In genomic region chr5:14250094-14250777, GRCh38 we compare ENCODE assay signal across 8 cellular contexts.
A peak's percentile ranks its signal among the peaks of the same experiment; 100 is the strongest.
DNase-seq lines count a peak whose midpoint lies in the region; ATAC-seq, FAIRE-seq and TF ChIP-seq lines count a peak whose summit lies in the region.

No MANE protein-coding gene starts in this region.

- H3K36me3 ChIP-seq in GM12878 (ENCODE audit: control insufficient read depth in 2 of 2, insufficient read depth in 2 of 2, low read length in 1 of 2) = peaks cover 6% of the 10 kb centered on the region in 2 experiments; a peak in 3 of 4 replicates
- no peaks in the 10 kb centered on the region for H3K36me3 ChIP-seq in stomach

- FAIRE-seq in GM12892 (lab: Jason Lieb, UNC) = peak; percentile 67
- no peak for FAIRE-seq in GM12878 (lab: Jason Lieb, UNC)

- H3K36me3 Mint-ChIP-seq in naive thymus-derived CD8-positive, alpha-beta T cell = no peaks in the 10 kb centered on the region

- RAD21 ChIA-PET in GM12878 (lab: Charles Lee; ENCODE audit: unreplicated experiment) = interaction anchor here (0.6 to 3.3 kb wide), 15 partner anchors 9 to 141 kb away, joined by 3 to 17 read pairs (median 3); no protein-coding TSS in a partner anchor

- peak overlapping the region; percentile 94 for H3K4me2 ChIP-seq in GM12878 (ENCODE audit: control insufficient read depth, insufficient read depth)

- no peak for TF ChIP-seq RAD21 in GM12878 (IDR thresholded peaks at IDR 0.05; ENCODE audit: insufficient read depth, low read depth, low read length)

- TF ChIP-seq EP300 in GM12878 (IDR thresholded peaks at IDR 0.05; ENCODE audit: borderline replicate concordance in 1 of 2, control insufficient read depth in 1 of 2, low read depth in 2 of 2, low read length in 2 of 2) = no peak
- no peak for TF ChIP-seq EP300 in stomach (IDR thresholded peaks at IDR 0.05)

- intact Hi-C loops in GM12878 (cut with micrococcal nuclease; ENCODE audit: unreplicated experiment) (loop anchor here (5.0 kb wide), 1 partner anchor 417 kb away; no protein-coding TSS in a partner anchor), stomach (cut with DNase I; ENCODE audit: low total_unique reads) (no loop called here)

- peak overlapping the region; percentile 79 for H3K27ac ChIP-seq in GM12878 (ENCODE audit: control insufficient read depth, insufficient read depth)
- H3K27ac ChIP-seq in stomach = peak overlapping the region in 4 of 5 donors; percentile 24 to 65 (median 46)

- peaks cover 0 to 19% (median 1%) of the 10 kb centered on the region in 4 donors for H3K4me1 Mint-ChIP-seq in naive thymus-derived CD8-positive, alpha-beta T cell

- H3K9ac ChIP-seq in GM12878 (ENCODE audit: control insufficient read depth, insufficient read depth, low read length) = 0 out of 2 replicates have a peak overlapping the region, but pooled peaks have one; percentile 50

- H3K9me3 Mint-ChIP-seq in naive thymus-derived CD8-positive, alpha-beta T cell = peaks cover 0 to 3% (median 0%) of the 10 kb centered on the region in 9 donors

- in situ Hi-C loops in GM12878 (cut with MboI) = no loop called here

- peaks cover 11% of the 10 kb centered on the region for H4K20me1 ChIP-seq in GM12878 (ENCODE audit: control insufficient read depth, insufficient read depth)

- H3K4me3 ChIP-seq in GM12878 (peak overlapping the region; percentile 34; the same call in 1 of the 2 replicates), stomach (no peak overlapping the region)

- H3K27me3 Mint-ChIP-seq in naive thymus-derived CD8-positive, alpha-beta T cell = peaks cover 0 to 6% (median 0%) of the 10 kb centered on the region in 5 donors

- peaks cover 83% of the 10 kb centered on the region for H3K79me2 ChIP-seq in GM12878 (ENCODE audit: control insufficient read depth, insufficient read depth, low read length)

- CTCF ChIA-PET in GM12878 (lab: Yijun Ruan, JAX) = interaction anchor here (0.7 to 2.6 kb wide), 8 partner anchors 15 to 142 kb away, joined by 3 to 10 read pairs (median 4); no protein-coding TSS in a partner anchor

- ATAC-seq in GM12878 = peak; percentile 20
- ATAC-seq in HG03097 (IDR thresholded peaks at IDR 0.05; ENCODE audit: low FRiP score, unreplicated experiment) = no peak
- ATAC-seq in naive thymus-derived CD8-positive, alpha-beta T cell = no peak

- H2AFZ ChIP-seq in GM12878 (ENCODE audit: control insufficient read depth, low read depth, low read length) = peak overlapping the region; percentile 33

- DNase-seq in GM12892 (ENCODE audit: insufficient read length) = no peak
- DNase-seq in NCI-H1694 (lab: John Stamatoyannopoulos, UW) = peak; percentile 11
- no peak for DNase-seq in GM12878 (ENCODE audit: low read depth, low spot score)
- peak; percentile 91 for DNase-seq in iris pigment epithelial cell (ENCODE audit: low read depth)
- no peak for DNase-seq in stomach
- DNase-seq in activated CD4-positive, alpha-beta T cell treated with anti-CD3 and anti-CD28 coated beads, Interleukin-2, amount 50 U/mL, for 48 hours = no peak
- no peak for DNase-seq in naive thymus-derived CD8-positive, alpha-beta T cell

- no peak overlapping the region for H3K4me3 Mint-ChIP-seq in naive thymus-derived CD8-positive, alpha-beta T cell

- no peak for TF ChIP-seq CTCF in GM12878 (IDR thresholded peaks at IDR 0.05 in 2 of 3, conservative IDR thresholded peaks at IDR 0.05 in 1 of 3; ENCODE audit: control insufficient read depth in 2 of 3, extremely low read depth in 1 of 3, insufficient read depth in 1 of 3, low read depth in 3 of 3, low read length in 3 of 3)
- TF ChIP-seq CTCF in stomach (IDR thresholded peaks at IDR 0.05) = no peak

- H3K4me1 ChIP-seq in GM12878 (ENCODE audit: control insufficient read depth, insufficient read depth, low read length) (peaks cover 44% of the 10 kb centered on the region), stomach (peaks cover 0 to 68% (median 44%) of the 10 kb centered on the region in 4 donors)

- SMC1A ChIA-PET in GM12878 (lab: Charles Lee; ENCODE audit: uncharacterized antibody, unreplicated experiment) = interaction anchor here (0.7 to 4.7 kb wide), 24 partner anchors 9 to 142 kb away, joined by 3 to 27 read pairs (median 5); no protein-coding TSS in a partner anchor

- H3K9me3 ChIP-seq in GM12878 (replicated peaks; ENCODE audit: control insufficient read depth, insufficient read depth, low read length) = peaks cover 14% of the 10 kb centered on the region
- no peaks in the 10 kb centered on the region for H3K9me3 ChIP-seq in stomach

- BruUV-seq in GM12878 (replicated peaks; lab: Mats Ljungman, UMichigan) = no TSS peak

- H3K27me3 ChIP-seq in GM12878 (replicated peaks in 1 of 2; ENCODE audit: control insufficient read depth in 2 of 2, insufficient read depth in 2 of 2, low read length in 1 of 2) (no peaks in the 10 kb centered on the region), stomach (no peaks in the 10 kb centered on the region)

- no peak overlapping the region for H3K27ac Mint-ChIP-seq in naive thymus-derived CD8-positive, alpha-beta T cell

- WGBS in GM12878 (ENCODE audit: insufficient coverage, insufficient replicate concordance, low lambda C conversion rate, missing lambda C conversion rate) = 45% methylated on average over 17 of the region's 17 CpGs
- 45 to 61% (median 59%) methylated on average over 17 of the region's 17 CpGs for WGBS in stomach, 5 donors

- POLR2A ChIA-PET in GM12878 (lab: Charles Lee) = interaction anchor here (1.1 to 2.9 kb wide), 8 partner anchors 10 to 97 kb away, joined by 3 to 12 read pairs (median 6); no protein-coding TSS in a partner anchor
- POLR2A ChIA-PET in naive thymus-derived CD8-positive, alpha-beta T cell (lab: Charles Lee) = no interaction called here

- TF ChIP-seq POLR2A in GM12892 (IDR thresholded peaks at IDR 0.05; ENCODE audit: low read depth, low read length) (peak; percentile 45; the same call in 1 of the 2 replicates), GM12878 (IDR thresholded peaks at IDR 0.05; ENCODE audit: low read depth, low read length) (no peak), stomach (IDR thresholded peaks at IDR 0.05) (no peak)

TF ChIP-seq in GM12878, 131 proteins besides CTCF, POLR2A, EP300 and RAD21:
- TF ChIP-seq NRF1 (conservative IDR thresholded peaks at IDR 0.05; ENCODE audit: low read depth, low read length) = no peak
- 0 out of 4 replicates have a peak, but pooled peaks of 1 of the 2 experiments have one; percentile 20 for TF ChIP-seq IKZF2 (IDR thresholded peaks at IDR 0.05)
- TF ChIP-seq ATF7 (IDR thresholded peaks at IDR 0.05; ENCODE audit: low read depth) = peak; percentile 79
- TF ChIP-seq LARP7 (IDR thresholded peaks at IDR 0.05) = no peak
- TF ChIP-seq ZBTB33 (IDR thresholded peaks at IDR 0.05) = peak; percentile 75; the same call in 1 of the 2 replicates
- 0 out of 2 replicates have a peak, but pooled peaks have one; percentile 9 for TF ChIP-seq CREB1 (IDR thresholded peaks at IDR 0.05; ENCODE audit: low read depth)
- peak; percentile 45; the same call in 1 of the 2 replicates for TF ChIP-seq ATF2 (IDR thresholded peaks at IDR 0.05; ENCODE audit: low read length)
- TF ChIP-seq MLLT1 (IDR thresholded peaks at IDR 0.05) = peak; percentile 93
- TF ChIP-seq USF1 (IDR thresholded peaks at IDR 0.05; ENCODE audit: borderline replicate concordance, extremely low read length, insufficient read depth, low read depth, low read length) = peak; percentile 36

Comparison
In these comparisons a context has a peak if more than half of its experiments do, and no peak if none do; other contexts are left out.
1. DNase-seq: peak in NCI-H1694 (single experiment) and iris pigment epithelial cell (single experiment); none in GM12892 (single experiment), GM12878 (single experiment), stomach (single experiment), activated CD4-positive, alpha-beta T cell treated with anti-CD3 and anti-CD28 coated beads, Interleukin-2, amount 50 U/mL, for 48 hours (0 of 2) and naive thymus-derived CD8-positive, alpha-beta T cell (0 of 10).